Comparison of ENCODE assay signal across 8 cellular contexts in the genomic region with DNA sequence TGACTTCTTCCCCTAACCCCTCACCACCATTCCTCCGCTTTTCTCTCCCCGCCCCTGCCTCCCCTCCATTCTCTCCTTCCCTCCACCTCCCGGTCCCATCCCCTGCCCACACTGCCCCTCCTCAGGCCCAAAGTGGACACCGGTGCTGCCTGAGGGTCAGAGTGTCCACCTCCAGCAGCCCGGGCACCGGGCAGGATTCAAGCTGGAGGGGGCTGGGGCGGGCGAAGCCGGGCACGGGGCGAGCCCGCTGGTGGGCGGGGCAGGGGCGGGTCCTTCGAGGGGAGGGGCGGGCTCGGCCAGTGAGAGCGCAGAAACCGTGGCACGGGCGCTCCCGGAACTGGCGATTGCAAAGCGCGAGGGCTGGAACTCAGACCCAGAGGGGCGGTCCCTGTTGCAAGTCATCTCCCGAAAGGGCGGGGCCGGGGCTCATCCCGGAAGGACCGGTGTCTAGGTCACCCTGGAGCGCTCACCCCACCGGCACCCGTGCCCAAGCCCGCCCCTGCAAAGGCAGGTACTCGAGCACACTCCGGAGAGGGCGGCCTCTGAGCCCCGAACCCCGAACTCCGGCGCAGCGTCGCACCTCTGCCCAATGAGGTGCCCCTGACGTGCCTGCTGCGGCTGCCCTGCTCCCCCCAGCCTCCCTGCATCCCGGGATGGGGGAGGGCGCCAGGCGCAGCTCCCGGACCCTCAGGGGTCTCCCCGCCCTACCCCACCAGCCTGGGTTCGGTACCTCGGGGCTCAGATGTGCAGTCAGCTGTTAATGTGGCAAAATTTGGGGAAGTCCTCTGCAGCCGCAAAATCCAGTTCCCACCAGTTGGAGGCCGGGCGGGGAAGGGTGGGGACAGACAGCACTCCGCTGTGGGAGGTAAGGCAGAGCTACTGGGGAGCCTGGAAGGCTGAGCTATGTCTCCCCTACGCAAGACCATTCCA. TPM values are rescaled to one million over a fixed set of nuclear protein-coding genes. Genes with fewer than 3 reads are reported as not detected.
DNase-seq lines count a peak whose midpoint lies in the region; ATAC-seq and FAIRE-seq lines count a peak whose summit lies in the region.

No MANE protein-coding gene starts in this region.

- peak overlapping the region; percentile 74 for H3K27ac ChIP-seq in BLaER1

- no peaks in the 10 kb centered on the region for H4K20me1 ChIP-seq in BLaER1

- peak overlapping the region; percentile 69 for H3K9ac ChIP-seq in BLaER1

- DNase-seq in GM19239 (ENCODE audit: insufficient read length, low spot score) (peak; percentile 99), NCI-H69 (lab: John Stamatoyannopoulos, UW) (peak; percentile 96), ecto neural progenitor cell (ENCODE audit: low spot score) (peak; percentile 93), lung microvascular endothelial cell (ENCODE audit: low read depth in 2 of 2) (peak; percentile 81 to 94)
- DNase-seq in activated CD4-positive, alpha-beta T cell treated with anti-CD3 and anti-CD28 coated beads, Interleukin-2, amount 50 U/mL, for 48 hours, result peak; percentile 98 to 99
- peak; percentile 91 to 94 (median 92) for DNase-seq in stimulated activated CD4-positive, alpha-beta T cell treated with anti-CD3 and anti-CD28 coated beads, TNF-alpha, amount 100 ng/mL, for 48 hours (ENCODE audit: low read depth in 3 of 3)

- H3K4me3 ChIP-seq in BLaER1, result peak overlapping the region; percentile 75

- no peaks in the 10 kb centered on the region for H3K27me3 ChIP-seq in BLaER1

- peak; percentile 90 for FAIRE-seq in GM19239 (lab: Jason Lieb, UNC)

- H3K4me1 ChIP-seq in BLaER1, result peaks cover 70% of the 10 kb centered on the region

- ATAC-seq in HG03439 (IDR thresholded peaks at IDR 0.05; ENCODE audit: unreplicated experiment), result peak; percentile 94

- H3K4me2 ChIP-seq in BLaER1, result peak overlapping the region; percentile 98

- H3K9me3 ChIP-seq in BLaER1, result peaks cover 6% of the 10 kb centered on the region; the same call in 1 of the 2 replicates

- no peaks in the 10 kb centered on the region; the same call in 1 of the 2 replicates for H3K36me3 ChIP-seq in BLaER1

RNA-seq across cellular contexts. Expression of a gene that starts 16.5 kb away (rescaled TPM):
- total RNA-seq in lung microvascular endothelial cell, result 18.7 and 119 TPM in 2 replicates

RNA-seq across cellular contexts. Expression of a gene that starts 27.1 kb away (rescaled TPM):
- 0.40 and 1.7 TPM in 2 replicates for total RNA-seq in lung microvascular endothelial cell

Comparison
In these comparisons a context has a peak if more than half of its experiments do, and no peak if none do; other contexts are left out.
1. Peak in every context shown above with its lines: DNase-seq, ATAC-seq, H3K4me3 ChIP-seq and H3K27ac ChIP-seq.